ENCODE assay signal across 13 cellular contexts in genomic region chr14:39763402-39763890, GRCh38.
A peak's percentile ranks its signal among the peaks of the same experiment; 100 is the strongest.
DNase-seq lines count a peak whose midpoint lies in the region; ATAC-seq, FAIRE-seq and TF ChIP-seq lines count a peak whose summit lies in the region.
"Had no signal": no experiment of that assay in that cellular context is flagged by ENCODE, and none has a peak within 500 bp of the region (broad histone marks: within the 10 kb centered on the region; RNA-seq: fewer than 3 reads in every experiment).

No MANE protein-coding gene starts in this region.

- H3K27ac ChIP-seq in kidney (ENCODE audit: low read depth in 2 of 2, low read length in 2 of 2), result no peak overlapping the region
- H3K27ac ChIP-seq: prostate gland, suprapubic skin had no signal

- H3K27ac Mint-ChIP-seq in stimulated activated naive CD8-positive, alpha-beta T cell treated with anti-CD3 and anti-CD28 coated beads, Interleukin-15, Interleukin-2, amounts not matched to agents 100 ng/mL and 50 ng/mL, for 24 hours, result peak overlapping the region; percentile 42

- H3K9me3 Mint-ChIP-seq in stimulated activated naive CD8-positive, alpha-beta T cell treated with anti-CD3 and anti-CD28 coated beads, Interleukin-15, Interleukin-2, amounts not matched to agents 100 ng/mL and 50 ng/mL, for 24 hours, result no peaks in the 10 kb centered on the region

- peaks cover 17% of the 10 kb centered on the region for H3K4me1 Mint-ChIP-seq in stimulated activated naive CD8-positive, alpha-beta T cell treated with anti-CD3 and anti-CD28 coated beads, Interleukin-15, Interleukin-2, amounts not matched to agents 100 ng/mL and 50 ng/mL, for 24 hours (ENCODE audit: low read depth)

- peak overlapping the region; percentile 54 for H3K4me3 Mint-ChIP-seq in stimulated activated naive CD8-positive, alpha-beta T cell treated with anti-CD3 and anti-CD28 coated beads, Interleukin-15, Interleukin-2, amounts not matched to agents 100 ng/mL and 50 ng/mL, for 24 hours

- ATAC-seq in stimulated activated naive CD8-positive, alpha-beta T cell treated with anti-CD3 and anti-CD28 coated beads, Interleukin-15, Interleukin-2, amounts not matched to agents 100 U/mL and 50 U/mL, for 24 hours, result no peak
- ATAC-seq in HG02642 (IDR thresholded peaks at IDR 0.05; ENCODE audit: poor library complexity, unreplicated experiment) (peak; percentile 38), HG03565 (IDR thresholded peaks at IDR 0.05; ENCODE audit: unreplicated experiment) (peak; percentile 43)
- ATAC-seq: Panc1 had no signal

- no peak overlapping the region for H3K4me3 ChIP-seq in kidney (ENCODE audit: low read length in 2 of 2)
- H3K4me3 ChIP-seq: prostate gland, suprapubic skin had no signal

- no peaks in the 10 kb centered on the region for H3K36me3 ChIP-seq in kidney (ENCODE audit: control insufficient read depth in 1 of 2, insufficient read depth in 2 of 2, low read length in 2 of 2)
- H3K36me3 ChIP-seq: prostate gland, suprapubic skin had no signal

- no peak for FAIRE-seq in kidney (lab: Jason Lieb, UNC)

- H3K4me1 ChIP-seq in kidney (ENCODE audit: control insufficient read depth in 1 of 2, insufficient read depth in 1 of 2, low read depth in 1 of 2, low read length in 2 of 2), result no peaks in the 10 kb centered on the region
- H3K4me1 ChIP-seq: prostate gland, suprapubic skin had no signal

- H3K9ac ChIP-seq in kidney (ENCODE audit: low read length in 2 of 2), result no peak overlapping the region

- no peaks in the 10 kb centered on the region for H3K36me3 Mint-ChIP-seq in stimulated activated naive CD8-positive, alpha-beta T cell treated with anti-CD3 and anti-CD28 coated beads, Interleukin-15, Interleukin-2, amounts not matched to agents 100 ng/mL and 50 ng/mL, for 24 hours (ENCODE audit: low read depth)

- no peak for DNase-seq in stimulated activated naive CD8-positive, alpha-beta T cell treated with anti-CD3 and anti-CD28 coated beads, Interleukin-15, Interleukin-2, amounts not matched to agents 100 U/mL and 50 U/mL, for 24 hours
- DNase-seq in NCI-H2227 treated with DMSO at 0.1 percent for 48 hours (lab: John Stamatoyannopoulos, UW) (no peak), cerebellar cortex (ENCODE audit: low spot score) (no peak), kidney (no peak), DMS 273 treated with DMSO at 0.1 percent for 48 hours (lab: John Stamatoyannopoulos, UW) (no peak)
- DNase-seq: NCI-H2107; stimulated activated CD4-positive, alpha-beta T cell treated with anti-CD3 and anti-CD28 coated beads, Interleukin-4, amount 100 ng/mL, for 24 hours had no signal

- no peaks in the 10 kb centered on the region for H3K27me3 Mint-ChIP-seq in stimulated activated naive CD8-positive, alpha-beta T cell treated with anti-CD3 and anti-CD28 coated beads, Interleukin-15, Interleukin-2, amounts not matched to agents 100 ng/mL and 50 ng/mL, for 24 hours

- H3K9me3 ChIP-seq in kidney (ENCODE audit: control insufficient read depth in 1 of 2, low read length in 2 of 2), result no peaks in the 10 kb centered on the region
- H3K9me3 ChIP-seq: prostate gland, suprapubic skin had no signal

- intact Hi-C loops in kidney (cut with DNase I), result no loop called here

- no peak for TF ChIP-seq CTCF in kidney (IDR thresholded peaks at IDR 0.05; ENCODE audit: borderline replicate concordance, extremely low read depth, insufficient read depth)
